In the genomic region with DNA sequence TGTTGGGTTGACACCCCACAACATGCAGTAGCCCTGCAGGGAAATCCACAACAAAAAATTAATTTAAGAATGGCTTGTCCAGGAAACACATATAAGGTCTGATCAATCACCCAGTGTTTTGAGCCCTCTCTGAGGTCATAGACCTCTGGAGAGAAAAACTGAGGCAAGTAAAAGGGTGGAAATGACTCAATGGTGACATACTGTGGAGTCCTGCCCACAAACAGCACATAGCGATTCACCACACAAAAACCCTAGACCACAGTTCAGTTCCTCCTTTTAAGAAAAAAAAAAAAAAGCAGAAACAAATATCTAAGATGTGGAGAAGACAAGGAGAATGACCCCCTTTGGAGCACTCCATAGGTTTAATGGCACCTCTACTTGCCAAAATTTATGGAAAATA, we compare ENCODE assay signal across 21 cellular contexts.
DNase-seq lines count a peak whose midpoint lies in the region; ATAC-seq, FAIRE-seq and TF ChIP-seq lines count a peak whose summit lies in the region.
"Had no signal": no experiment of that assay in that cellular context is flagged by ENCODE, and none has a peak within 500 bp of the region (broad histone marks: within the 10 kb centered on the region; RNA-seq: fewer than 3 reads in every experiment).

No MANE protein-coding gene starts in this region.

- peak; percentile 32 for DNase-seq in GF-D8 (lab: John Stamatoyannopoulos, UW)
- DNase-seq in NB4 (ENCODE audit: low read depth) = peak; percentile 81
- peak; percentile 2 for DNase-seq in UCSD-AML1 (lab: John Stamatoyannopoulos, UW; ENCODE audit: unreplicated experiment)
- peak in 1 of 2 donors; percentile 42 for DNase-seq in foreskin keratinocyte
- DNase-seq in pancreas = no peak
- DNase-seq in colonic mucosa = no peak
- DNase-seq: ACHN; activated CD4-positive, alpha-beta T cell treated with anti-CD3 and anti-CD28 coated beads, Interleukin-2, amount 50 U/mL, for 4 hours; activated naive CD8-positive, alpha-beta T cell treated with anti-CD3 and anti-CD28 coated beads, Interleukin-2, amount 10 ng/mL, durations not matched to agents 7 days and 5 days; activated T-cell treated with anti-CD3 and anti-CD28 coated beads, Interleukin-2, amount 50 U/mL, for 4 hours; CD4-positive, alpha-beta memory T cell; HFFc6; left cardiac atrium; NCI-H1417 treated with DMSO at 0.1 percent for 48 hours; ovary; SK-N-SH; stimulated activated naive CD4-positive, alpha-beta T cell; upper lobe of right lung had no signal

- no peak overlapping the region for H3K9ac ChIP-seq in colonic mucosa (ENCODE audit: low read depth in 2 of 2, low read length in 2 of 2)
- H3K9ac ChIP-seq: SK-N-SH had no signal

- H3K4me3 ChIP-seq in NB4 (ENCODE audit: low read depth, low read length) = no peak overlapping the region
- H3K4me3 ChIP-seq in pancreas = no peak overlapping the region
- no peak overlapping the region for H3K4me3 ChIP-seq in colonic mucosa
- H3K4me3 ChIP-seq: ovary, skin epidermis, upper lobe of right lung had no signal

- H3K9me3 ChIP-seq in pancreas = no peaks in the 10 kb centered on the region
- H3K9me3 ChIP-seq in colonic mucosa = no peaks in the 10 kb centered on the region
- H3K9me3 ChIP-seq: ovary, SK-N-SH, upper lobe of right lung had no signal

- intact Hi-C loops in pancreas (cut with DNase I) = no loop called here
- intact Hi-C loops in colonic mucosa (cut with DNase I) = no loop called here

- TF ChIP-seq POLR2A in NB4 (IDR thresholded peaks at IDR 0.05; ENCODE audit: extremely low read depth, insufficient read length) = no peak

- ATAC-seq in foreskin keratinocyte (peak; percentile 79), GM18498 (IDR thresholded peaks at IDR 0.05; ENCODE audit: unreplicated experiment) (no peak), pancreas (no peak), HG03196 (IDR thresholded peaks at IDR 0.05; ENCODE audit: unreplicated experiment) (no peak)
- ATAC-seq: activated T-cell treated with anti-CD3 and anti-CD28 coated beads, Interleukin-2, amount 50 U/mL, for 4 hours; left cardiac atrium; upper lobe of right lung had no signal

- FAIRE-seq in pancreas (lab: Jason Lieb, UNC) = no peak

- H3K36me3 ChIP-seq in pancreas = no peaks in the 10 kb centered on the region
- H3K36me3 ChIP-seq in colonic mucosa = no peaks in the 10 kb centered on the region
- H3K36me3 ChIP-seq: ovary, upper lobe of right lung had no signal

- no peaks in the 10 kb centered on the region for H3K27me3 ChIP-seq in foreskin keratinocyte
- H3K27me3 ChIP-seq in pancreas = no peaks in the 10 kb centered on the region
- no peaks in the 10 kb centered on the region for H3K27me3 ChIP-seq in colonic mucosa
- H3K27me3 ChIP-seq: ovary, upper lobe of right lung had no signal

- TF ChIP-seq CTCF in NB4 (IDR thresholded peaks at IDR 0.05; ENCODE audit: low read depth, low read length) = no peak
- no peak for TF ChIP-seq CTCF in foreskin keratinocyte (conservative IDR thresholded peaks at IDR 0.05)
- no peak for TF ChIP-seq CTCF in pancreas (IDR thresholded peaks at IDR 0.05)
- TF ChIP-seq CTCF in colonic mucosa (IDR thresholded peaks at IDR 0.05) = no peak

- 68 to 100% methylated on average over 1 of the region's 1 CpG for WGBS in pancreas, 2 donors

- no peak overlapping the region for H3K27ac ChIP-seq in foreskin keratinocyte
- H3K27ac ChIP-seq in pancreas = no peak overlapping the region
- no peak overlapping the region for H3K27ac ChIP-seq in colonic mucosa
- H3K27ac ChIP-seq: ovary, skin epidermis, upper lobe of right lung had no signal

- H3K4me1 ChIP-seq in foreskin keratinocyte (no peaks in the 10 kb centered on the region), pancreas (no peaks in the 10 kb centered on the region), colonic mucosa (no peaks in the 10 kb centered on the region)
- H3K4me1 ChIP-seq: upper lobe of right lung had no signal

Comparison
In these comparisons a context has a peak if more than half of its experiments do, and no peak if none do; other contexts are left out.
1. DNase-seq: peak in GF-D8 (single experiment), NB4 (single experiment) and UCSD-AML1 (single experiment); none in pancreas (0 of 6) and colonic mucosa (single experiment).